ENCODE assay signal across 19 cellular contexts in genomic region chr10:101145750-101146391, GRCh38. TPM values are rescaled to one million over a fixed set of nuclear protein-coding genes. Genes with fewer than 3 reads are reported as not detected.
"Had no signal": no experiment of that assay in that cellular context is flagged by ENCODE, and none has a peak within 500 bp of the region (broad histone marks: within the 10 kb centered on the region; RNA-seq: fewer than 3 reads in every experiment).

No MANE protein-coding gene starts in this region.

- H3K9me3 ChIP-seq: thyroid gland, uterus had no signal

- H3K36me3 Mint-ChIP-seq: activated naive CD4-positive, alpha-beta T cell treated with anti-CD3 and anti-CD28 coated beads, Interleukin-2, amount 50 U/mL, for 72 hours; immature natural killer cell; natural killer cell treated with Interleukin-12 subunit alpha and Interleukin-12 subunit beta and Interleukin-15 and Interleukin-18, amount 100 ng/mL, for 72 hours had no signal

- ATAC-seq: activated naive CD4-positive, alpha-beta T cell treated with anti-CD3 and anti-CD28 coated beads, Interleukin-2, amount 50 U/mL, for 72 hours; natural killer cell treated with Interleukin-12 subunit alpha and Interleukin-12 subunit beta and Interleukin-15 and Interleukin-18, amount 100 ng/mL, for 72 hours had no signal

- H3K27ac ChIP-seq: brain microvascular endothelial cell, skin epidermis, thyroid gland, uterus had no signal

- H3K27ac Mint-ChIP-seq: activated naive CD4-positive, alpha-beta T cell treated with anti-CD3 and anti-CD28 coated beads, Interleukin-2, amount 50 U/mL, for 72 hours; activated T-cell treated with anti-CD3 and anti-CD28 coated beads, Interleukin-2, amount 50 U/mL, for 24 hours; endodermal cell; immature natural killer cell; natural killer cell treated with Interleukin-12 subunit alpha and Interleukin-12 subunit beta and Interleukin-15 and Interleukin-18, amount 100 ng/mL, for 72 hours had no signal

- H3K4me3 Mint-ChIP-seq: activated T-cell treated with anti-CD3 and anti-CD28 coated beads, Interleukin-2, amount 50 U/mL, for 24 hours; immature natural killer cell; natural killer cell treated with Interleukin-12 subunit alpha and Interleukin-12 subunit beta and Interleukin-15 and Interleukin-18, amount 100 ng/mL, for 72 hours had no signal

- H3K9me3 Mint-ChIP-seq: activated naive CD4-positive, alpha-beta T cell treated with anti-CD3 and anti-CD28 coated beads, Interleukin-2, amount 50 U/mL, for 72 hours; activated T-cell treated with anti-CD3 and anti-CD28 coated beads, Interleukin-2, amount 50 U/mL, for 24 hours; immature natural killer cell; natural killer cell treated with Interleukin-12 subunit alpha and Interleukin-12 subunit beta and Interleukin-15 and Interleukin-18, amount 100 ng/mL, for 72 hours had no signal

- H3K4me1 ChIP-seq: uterus had no signal

- DNase-seq: activated CD4-positive, alpha-beta T cell treated with anti-CD3 and anti-CD28 coated beads, Interleukin-2, amount 50 U/mL, for 4 hours; activated effector memory CD4-positive, alpha-beta T cell treated with anti-CD3 and anti-CD28 coated beads, Interleukin-2, amount 50 U/mL, for 16 hours; activated T-cell treated with anti-CD3 and anti-CD28 coated beads, Interleukin-2, amount 50 U/mL, for 24 hours; brain microvascular endothelial cell; cerebellar nuclear complex; dermis blood vessel endothelial cell; hypothalamus; immature natural killer cell; left cardiac atrium; thyroid gland; uterus had no signal

- H3K4me3 ChIP-seq: skin epidermis, thyroid gland, uterus had no signal

- H3K4me1 Mint-ChIP-seq: endodermal cell had no signal

- H3K36me3 ChIP-seq: brain microvascular endothelial cell, thyroid gland, uterus had no signal

RNA-seq across cellular contexts. Expression of gene TLX1, which starts 14.8 kb away (rescaled TPM):
- total RNA-seq: activated naive CD4-positive, alpha-beta T cell treated with anti-CD3 and anti-CD28 coated beads, Interleukin-2, amount 50 U/mL, for 72 hours; dermis blood vessel endothelial cell; endodermal cell; lung microvascular endothelial cell; natural killer cell treated with Interleukin-12 subunit alpha and Interleukin-12 subunit beta and Interleukin-15 and Interleukin-18, amount 100 ng/mL, for 72 hours; osteocyte; T-helper 1 cell treated with Interleukin-12 subunit alpha and Interleukin-12 subunit beta and Interleukin-4 antibody, amounts not matched to agents 30 ng/mL and 1 ng/mL, for 36 hours; thyroid gland; uterus had no signal
- polyA plus RNA-seq: esophagus, immature natural killer cell had no signal
